Comparison of ENCODE assay signal across 15 cellular contexts in genomic region chr19:1871140-1871597, GRCh38. TPM values are rescaled to one million over a fixed set of nuclear protein-coding genes. Genes with fewer than 3 reads are reported as not detected.
DNase-seq lines count a peak whose midpoint lies in the region; ATAC-seq and TF ChIP-seq lines count a peak whose summit lies in the region.
"Had no signal": no experiment of that assay in that cellular context is flagged by ENCODE, and none has a peak within 500 bp of the region (broad histone marks: within the 10 kb centered on the region; RNA-seq: fewer than 3 reads in every experiment).

No MANE protein-coding gene starts in this region.

- H3K23ac ChIP-seq in neuronal stem cell (ENCODE audit: low read depth, low read length, poor library complexity), result peak overlapping the region; percentile 80

- H3K4me1 ChIP-seq in left ventricle myocardium inferior, result peaks cover 46% of the 10 kb centered on the region
- H3K4me1 ChIP-seq in neuronal stem cell (ENCODE audit: control insufficient read depth in 2 of 2, insufficient read depth in 1 of 2, low read depth in 1 of 2, low read length in 2 of 2), result peaks cover 3 to 16% of the 10 kb centered on the region in 2 donors
- no peaks in the 10 kb centered on the region for H3K4me1 ChIP-seq in aorta (ENCODE audit: control insufficient read depth in 1 of 2, insufficient read depth in 2 of 2, low read length in 2 of 2)
- peaks cover 13% of the 10 kb centered on the region for H3K4me1 ChIP-seq in Karpas-422 (ENCODE audit: low read length)

- H2BK5ac ChIP-seq in neuronal stem cell (ENCODE audit: low read length), result peak overlapping the region; percentile 75

- H3K79me1 ChIP-seq in neuronal stem cell (ENCODE audit: low read depth, low read length), result peaks cover 19% of the 10 kb centered on the region

- H3K27me3 ChIP-seq in left ventricle myocardium inferior (ENCODE audit: low read depth) (no peaks in the 10 kb centered on the region), neuronal stem cell (ENCODE audit: control insufficient read depth in 3 of 3, insufficient read depth in 3 of 3, low read depth in 1 of 3, low read length in 3 of 3) (no peaks in the 10 kb centered on the region), aorta (ENCODE audit: control insufficient read depth in 1 of 2, insufficient read depth in 2 of 2, low read length in 1 of 2) (no peaks in the 10 kb centered on the region), Karpas-422 (ENCODE audit: low read length) (no peaks in the 10 kb centered on the region)
- H3K27me3 ChIP-seq: BLaER1 treated with 17β-estradiol and CSF1 and Interleukin-3, amounts not matched to agents 10 nM and 100 nM; SJSA1 had no signal

- H3K4ac ChIP-seq in neuronal stem cell (ENCODE audit: low read length), result no peak overlapping the region

- no peak overlapping the region for H4K8ac ChIP-seq in neuronal stem cell (ENCODE audit: low read depth, low read length)

- peaks cover 18% of the 10 kb centered on the region for H3K4me1 Mint-ChIP-seq in chondrocyte (ENCODE audit: low read depth)

- H3K9me3 ChIP-seq in left ventricle myocardium inferior (replicated peaks), result no peaks in the 10 kb centered on the region
- H3K9me3 ChIP-seq in neuronal stem cell (replicated peaks in 1 of 2; ENCODE audit: control insufficient read depth in 2 of 2, insufficient read depth in 1 of 2, low read depth in 1 of 2, low read length in 2 of 2), result peaks cover 0 to 2% of the 10 kb centered on the region in 2 donors
- no peaks in the 10 kb centered on the region for H3K9me3 ChIP-seq in aorta (ENCODE audit: control insufficient read depth, low read length)
- no peaks in the 10 kb centered on the region for H3K9me3 ChIP-seq in Karpas-422 (ENCODE audit: low read length)
- H3K9me3 ChIP-seq: BLaER1 treated with 17β-estradiol and CSF1 and Interleukin-3, amounts not matched to agents 10 nM and 100 nM had no signal

- H3K79me2 ChIP-seq in Karpas-422 (ENCODE audit: low read length), result peaks cover 55% of the 10 kb centered on the region

- H3K4me2 ChIP-seq in neuronal stem cell (ENCODE audit: insufficient read depth, low read length, poor library complexity, severe bottlenecking) (no peak overlapping the region), Karpas-422 (ENCODE audit: low read depth, low read length, poor library complexity, severe bottlenecking) (no peak overlapping the region)
- H3K4me2 ChIP-seq: GM23338 had no signal

- no peak for TF ChIP-seq CTCF in left ventricle myocardium inferior (IDR thresholded peaks at IDR 0.05; ENCODE audit: borderline replicate concordance)
- TF ChIP-seq CTCF in chondrocyte (IDR thresholded peaks at IDR 0.05), result no peak

- H4K20me1 ChIP-seq in Karpas-422 (ENCODE audit: insufficient read depth, low read depth, low read length), result peaks cover 28% of the 10 kb centered on the region; the same call in 1 of the 2 replicates

- ATAC-seq in Right ventricle myocardium inferior (no peak), aorta (ENCODE audit: low FRiP score) (no peak)
- ATAC-seq: GM23338 had no signal

- no peak overlapping the region for H2AK5ac ChIP-seq in neuronal stem cell (ENCODE audit: low read depth, low read length)

- no peaks in the 10 kb centered on the region for H3K9me2 ChIP-seq in Karpas-422 (replicated peaks; ENCODE audit: insufficient read depth, low read length)

- WGBS in neuronal stem cell (ENCODE audit: extremely low coverage in 2 of 2, insufficient read length in 2 of 2, insufficient replicate concordance in 1 of 2), 2 donors, result no CpG with 5 or more reads among the region's 15 CpGs
- WGBS in aorta, 2 donors, result 85 to 86% methylated on average over 15 of the region's 15 CpGs

- H3K9ac ChIP-seq in neuronal stem cell (ENCODE audit: low read depth, low read length, poor library complexity) (no peak overlapping the region), Karpas-422 (ENCODE audit: low read length) (no peak overlapping the region)

- no peak overlapping the region for H3K27ac Mint-ChIP-seq in chondrocyte (ENCODE audit: unreplicated experiment)
- H3K27ac Mint-ChIP-seq: GM23338 had no signal

- intact Hi-C loops in left ventricle myocardium inferior (cut with micrococcal nuclease), result no loop called here
- intact Hi-C loops in Right ventricle myocardium inferior (cut with DNase I), result no loop called here
- intact Hi-C loops in aorta (cut with DNase I), result no loop called here

- H3K36me3 Mint-ChIP-seq in chondrocyte (ENCODE audit: low read depth), result no peaks in the 10 kb centered on the region

- H3K27ac ChIP-seq in left ventricle myocardium inferior (replicated peaks) (peak overlapping the region; percentile 98), neuronal stem cell (replicated peaks; ENCODE audit: low read length) (no peak overlapping the region), aorta (ENCODE audit: low read depth in 1 of 2, low read length in 2 of 2) (no peak overlapping the region), Karpas-422 (ENCODE audit: low read length) (no peak overlapping the region)
- H3K27ac ChIP-seq: BLaER1 treated with 17β-estradiol and CSF1 and Interleukin-3, amounts not matched to agents 10 nM and 100 nM; SJSA1 had no signal

- DNase-seq in left ventricle myocardium inferior, result no peak
- DNase-seq in Right ventricle myocardium inferior (ENCODE audit: missing footprints), result no peak
- peak; percentile 74 for DNase-seq in chondrocyte (ENCODE audit: low spot score)
- no peak for DNase-seq in neuronal stem cell (ENCODE audit: low spot score)
- no peak for DNase-seq in DMS79 treated with DMSO at 0.1 percent for 48 hours (lab: John Stamatoyannopoulos, UW)
- DNase-seq in aorta, result no peak
- no peak for DNase-seq in Kasumi-1 (lab: John Stamatoyannopoulos, UW)
- no peak for DNase-seq in Karpas-422
- DNase-seq: GF-D8, NCI-H1930, NCI-H446 treated with DMSO at 0.1 percent for 48 hours, RPMI8226 had no signal

- no peak overlapping the region for H2BK12ac ChIP-seq in neuronal stem cell (ENCODE audit: low read length)

- H3K9me3 Mint-ChIP-seq in chondrocyte (ENCODE audit: low read depth), result no peaks in the 10 kb centered on the region
- H3K9me3 Mint-ChIP-seq: GM23338 had no signal

- no peak overlapping the region for H2BK120ac ChIP-seq in neuronal stem cell (ENCODE audit: low read depth, low read length)

- H3K36me3 ChIP-seq in left ventricle myocardium inferior, result peaks cover 3% of the 10 kb centered on the region
- H3K36me3 ChIP-seq in neuronal stem cell (replicated peaks in 1 of 2; ENCODE audit: control insufficient read depth in 2 of 2, insufficient read depth in 2 of 2, low read length in 2 of 2), result peaks cover 3 to 24% of the 10 kb centered on the region in 2 donors
- H3K36me3 ChIP-seq in aorta (ENCODE audit: control insufficient read depth in 1 of 2, insufficient read depth in 2 of 2, low read length in 1 of 2), result no peaks in the 10 kb centered on the region
- H3K36me3 ChIP-seq in Karpas-422 (ENCODE audit: insufficient read depth, low read length), result no peaks in the 10 kb centered on the region; the same call in 1 of the 2 replicates

- no peak overlapping the region for H4K91ac ChIP-seq in neuronal stem cell (ENCODE audit: low read depth, low read length, poor library complexity)

- no peak overlapping the region for H3K14ac ChIP-seq in neuronal stem cell (ENCODE audit: low read length)

- H2BK15ac ChIP-seq in neuronal stem cell (ENCODE audit: low read length), result no peak overlapping the region

- H3K27me3 Mint-ChIP-seq in chondrocyte (ENCODE audit: low read depth), result no peaks in the 10 kb centered on the region

- no peak overlapping the region for H3K18ac ChIP-seq in neuronal stem cell (ENCODE audit: low read length)

- H3K4me3 Mint-ChIP-seq in chondrocyte (ENCODE audit: unreplicated experiment), result no peak overlapping the region
- H3K4me3 Mint-ChIP-seq: GM23338 had no signal

- H2AFZ ChIP-seq in neuronal stem cell (ENCODE audit: low read length) (no peak overlapping the region), Karpas-422 (ENCODE audit: low read length) (no peak overlapping the region)
- H2AFZ ChIP-seq: GM23338 had no signal

- H3K4me3 ChIP-seq in left ventricle myocardium inferior (no peak overlapping the region), neuronal stem cell (ENCODE audit: low read length in 2 of 2) (no peak overlapping the region), aorta (ENCODE audit: low read length in 2 of 2) (no peak overlapping the region), Karpas-422 (ENCODE audit: low read length) (no peak overlapping the region)
- H3K4me3 ChIP-seq: BLaER1 treated with 17β-estradiol and CSF1 and Interleukin-3, amounts not matched to agents 10 nM and 100 nM; GM23338; SJSA1 had no signal

RNA-seq across cellular contexts. Expression of gene KLF16, which starts 7.8 kb away (rescaled TPM):
- total RNA-seq in left ventricle myocardium inferior, result 6.4 TPM
- total RNA-seq in Right ventricle myocardium inferior, result 11.0 TPM
- 25.0 to 38.9 TPM (median 38.9 TPM) in 3 replicates for total RNA-seq in chondrocyte
- polyA plus RNA-seq in neuronal stem cell (2013, experiment 1 of 2), result 12.8 TPM
- 12.5 TPM for polyA plus RNA-seq in neuronal stem cell (2013, experiment 2 of 2)
- total RNA-seq in aorta, result 10 to 100 TPM; 17.3 to 18.3 TPM
- 1 to 10 TPM; 5.1 to 6.6 TPM for polyA plus RNA-seq in aorta
- 12.8 and 13.2 TPM in 2 replicates for total RNA-seq in Karpas-422 (2014; rRNA removed; shearing (Covaris generic); ENCODE audit: low replicate concordance)

RNA-seq across cellular contexts. Expression of gene ABHD17A, which starts 14.1 kb away (rescaled TPM):
- total RNA-seq in left ventricle myocardium inferior (55.6 TPM), Right ventricle myocardium inferior (61.5 TPM), chondrocyte (54.6 to 60.2 TPM (median 54.6 TPM) in 3 replicates), aorta (10 to 100 TPM; 54.8 to 64.6 TPM)
- 44.4 TPM for polyA plus RNA-seq in neuronal stem cell (2013, experiment 1 of 2)
- polyA plus RNA-seq in neuronal stem cell (2013, experiment 2 of 2), result 44.1 TPM
- polyA plus RNA-seq in aorta, result 100 to 1,000 TPM in 1 of 2 donors, 10 to 100 TPM in 1; 48.8 to 116 TPM
- 52.5 and 110 TPM in 2 replicates for total RNA-seq in Karpas-422 (2014; rRNA removed; shearing (Covaris generic); ENCODE audit: low replicate concordance)

RNA-seq across cellular contexts. Expression of gene REXO1, which starts 22.9 kb away (rescaled TPM):
- 17.7 TPM for total RNA-seq in left ventricle myocardium inferior
- total RNA-seq in Right ventricle myocardium inferior, result 17.8 TPM
- total RNA-seq in chondrocyte, result 22.2 to 24.9 TPM (median 24.9 TPM) in 3 replicates
- 15.0 TPM for polyA plus RNA-seq in neuronal stem cell (2013, experiment 1 of 2)
- polyA plus RNA-seq in neuronal stem cell (2013, experiment 2 of 2), result 16.5 TPM
- total RNA-seq in aorta, result 10 to 100 TPM; 27.7 to 29.9 TPM
- 10 to 100 TPM in 1 of 2 donors, 1 to 10 TPM in 1; 4.8 to 25.6 TPM for polyA plus RNA-seq in aorta
- 15.7 and 16.3 TPM in 2 replicates for total RNA-seq in Karpas-422 (2014; rRNA removed; shearing (Covaris generic); ENCODE audit: low replicate concordance)

RNA-seq across cellular contexts. Expression of gene ADAT3, which starts 34.0 kb away (rescaled TPM):
- total RNA-seq in left ventricle myocardium inferior (1.8 TPM), Right ventricle myocardium inferior (1.6 TPM), chondrocyte (3.2 to 4.3 TPM (median 3.6 TPM) in 3 replicates), aorta (1 to 10 TPM; 3.3 to 5.5 TPM)
- 4.4 TPM for polyA plus RNA-seq in neuronal stem cell (2013, experiment 1 of 2)
- 3.8 TPM for polyA plus RNA-seq in neuronal stem cell (2013, experiment 2 of 2)
- polyA plus RNA-seq in aorta, result 1 to 10 TPM; 1.5 to 5.6 TPM
- total RNA-seq in Karpas-422 (2014; rRNA removed; shearing (Covaris generic); ENCODE audit: low replicate concordance), result 1.2 and 5.2 TPM in 2 replicates

RNA-seq across cellular contexts. Expression of gene SCAMP4, which starts 34.0 kb away (rescaled TPM):
- total RNA-seq in left ventricle myocardium inferior (16.2 TPM), Right ventricle myocardium inferior (17.9 TPM), chondrocyte (51.6 to 57.5 TPM (median 57.4 TPM) in 3 replicates), aorta (10 to 100 TPM; 38.8 to 49.6 TPM)
- 49.3 TPM for polyA plus RNA-seq in neuronal stem cell (2013, experiment 1 of 2)
- polyA plus RNA-seq in neuronal stem cell (2013, experiment 2 of 2), result 49.1 TPM
- polyA plus RNA-seq in aorta, result 10 to 100 TPM; 10.1 to 19.1 TPM
- 18.4 and 23.8 TPM in 2 replicates for total RNA-seq in Karpas-422 (2014; rRNA removed; shearing (Covaris generic); ENCODE audit: low replicate concordance)
